34 cellular contexts compared by ENCODE assay signal in genomic region chr7:149104214-149104613, GRCh38. TPM values are rescaled to one million over a fixed set of nuclear protein-coding genes. Genes with fewer than 3 reads are reported as not detected.
"Had no signal": no experiment of that assay in that cellular context is flagged by ENCODE, and none has a peak within 500 bp of the region (broad histone marks: within the 10 kb centered on the region; RNA-seq: fewer than 3 reads in every experiment).

No MANE protein-coding gene starts in this region.

- H3K4me1 Mint-ChIP-seq: activated B cell treated with CpG ODN at 0.5 μM for 24 hours; activated CD4-positive, alpha-beta memory T cell treated with anti-CD3 and anti-CD28 coated beads, Interleukin-2, amount 10 ng/mL, durations not matched to agents 7 days and 5 days; activated CD4-positive, alpha-beta T cell treated with anti-CD3 and anti-CD28 coated beads, Interleukin-2, amount 10 ng/mL, durations not matched to agents 7 days and 5 days; activated CD8-positive, alpha-beta memory T cell treated with anti-CD3 and anti-CD28 coated beads, Interleukin-2, amount 10 ng/mL, durations not matched to agents 7 days and 5 days; activated naive CD4-positive, alpha-beta T cell treated with anti-CD3 and anti-CD28 coated beads, Interleukin-2, amount 10 ng/mL, durations not matched to agents 7 days and 5 days; activated naive CD4-positive, alpha-beta T cell treated with anti-CD3 and anti-CD28 coated beads, Interleukin-2, amount 50 U/mL, for 24 hours; activated naive CD8-positive, alpha-beta T cell treated with anti-CD3 and anti-CD28 coated beads, Interleukin-2, amount 10 ng/mL, durations not matched to agents 7 days and 5 days; activated naive CD8-positive, alpha-beta T cell treated with anti-CD3 and anti-CD28 coated beads, Interleukin-2, amount 50 U/mL, for 24 hours; brain had no signal

- H3K36me3 ChIP-seq: ascending aorta had no signal

- H3K4me3 Mint-ChIP-seq: activated B cell treated with CpG ODN at 0.5 μM for 24 hours; activated CD4-positive, alpha-beta memory T cell treated with anti-CD3 and anti-CD28 coated beads, Interleukin-2, amount 10 ng/mL, durations not matched to agents 7 days and 5 days; activated CD4-positive, alpha-beta T cell treated with anti-CD3 and anti-CD28 coated beads, Interleukin-2, amount 10 ng/mL, durations not matched to agents 7 days and 5 days; activated CD8-positive, alpha-beta memory T cell treated with anti-CD3 and anti-CD28 coated beads, Interleukin-2, amount 10 ng/mL, durations not matched to agents 7 days and 5 days; activated CD8-positive, alpha-beta T cell treated with anti-CD3 and anti-CD28 coated beads, Interleukin-2, amount 10 ng/mL, durations not matched to agents 7 days and 5 days; activated naive CD4-positive, alpha-beta T cell treated with anti-CD3 and anti-CD28 coated beads, Interleukin-2, amount 10 ng/mL, durations not matched to agents 7 days and 5 days; activated naive CD4-positive, alpha-beta T cell treated with anti-CD3 and anti-CD28 coated beads, Interleukin-2, amount 50 U/mL, for 24 hours; activated naive CD8-positive, alpha-beta T cell; activated naive CD8-positive, alpha-beta T cell treated with anti-CD3 and anti-CD28 coated beads, Interleukin-2, amount 10 ng/mL, durations not matched to agents 7 days and 5 days; activated naive CD8-positive, alpha-beta T cell treated with anti-CD3 and anti-CD28 coated beads, Interleukin-2, amount 50 U/mL, for 24 hours; activated T-cell treated with anti-CD3 and anti-CD28 coated beads, Interleukin-2, amount 50 U/mL, for 24 hours; brain; T-helper 1 cell treated with Interleukin-12 subunit alpha and Interleukin-12 subunit beta and Interleukin-4 antibody, amounts not matched to agents 30 μg/mL and 1 μg/mL, for 36 hours; T-helper 2 cell treated with Interferon-gamma antibody and Interleukin-4, amounts not matched to agents 5 μg/mL and 100 μg/mL, for 36 hours had no signal

- FAIRE-seq: TTC549 had no signal

- H3K27ac Mint-ChIP-seq: activated B cell treated with CpG ODN at 0.5 μM for 24 hours; activated CD4-positive, alpha-beta memory T cell treated with anti-CD3 and anti-CD28 coated beads, Interleukin-2, amount 10 ng/mL, durations not matched to agents 7 days and 5 days; activated CD4-positive, alpha-beta T cell treated with anti-CD3 and anti-CD28 coated beads, Interleukin-2, amount 10 ng/mL, durations not matched to agents 7 days and 5 days; activated CD8-positive, alpha-beta memory T cell treated with anti-CD3 and anti-CD28 coated beads, Interleukin-2, amount 10 ng/mL, durations not matched to agents 7 days and 5 days; activated CD8-positive, alpha-beta T cell treated with anti-CD3 and anti-CD28 coated beads, Interleukin-2, amount 10 ng/mL, durations not matched to agents 7 days and 5 days; activated naive CD4-positive, alpha-beta T cell treated with anti-CD3 and anti-CD28 coated beads, Interleukin-2, amount 10 ng/mL, durations not matched to agents 7 days and 5 days; activated naive CD4-positive, alpha-beta T cell treated with anti-CD3 and anti-CD28 coated beads, Interleukin-2, amount 50 U/mL, for 24 hours; activated naive CD8-positive, alpha-beta T cell; activated naive CD8-positive, alpha-beta T cell treated with anti-CD3 and anti-CD28 coated beads, Interleukin-2, amount 10 ng/mL, durations not matched to agents 7 days and 5 days; activated naive CD8-positive, alpha-beta T cell treated with anti-CD3 and anti-CD28 coated beads, Interleukin-2, amount 50 U/mL, for 24 hours; activated T-cell treated with anti-CD3 and anti-CD28 coated beads, Interleukin-2, amount 50 U/mL, for 24 hours; activated T-helper 2 cell treated with anti-CD3 and anti-CD28 coated beads, Interferon-gamma antibody, Interleukin-2, Interleukin-4, amounts not matched to agents 10 μg/mL and 5 μg/mL and 100 μg/mL, durations not matched to agents 14 hours and 24 hours and 36 hours; T-helper 1 cell treated with Interleukin-12 subunit alpha and Interleukin-12 subunit beta and Interleukin-4 antibody, amounts not matched to agents 30 μg/mL and 1 μg/mL, for 36 hours; T-helper 2 cell treated with Interferon-gamma antibody and Interleukin-4, amounts not matched to agents 5 μg/mL and 100 μg/mL, for 36 hours had no signal

- H3K36me3 Mint-ChIP-seq: activated CD8-positive, alpha-beta memory T cell treated with anti-CD3 and anti-CD28 coated beads, Interleukin-2, amount 10 ng/mL, durations not matched to agents 7 days and 5 days; activated naive CD4-positive, alpha-beta T cell treated with anti-CD3 and anti-CD28 coated beads, Interleukin-2, amount 10 ng/mL, durations not matched to agents 7 days and 5 days; activated naive CD8-positive, alpha-beta T cell treated with anti-CD3 and anti-CD28 coated beads, Interleukin-2, amount 10 ng/mL, durations not matched to agents 7 days and 5 days had no signal

- H3K27ac ChIP-seq: ascending aorta, cardiac muscle cell, VCaP had no signal

- H3K9me3 Mint-ChIP-seq: activated B cell treated with CpG ODN at 0.5 μM for 24 hours; activated CD4-positive, alpha-beta memory T cell treated with anti-CD3 and anti-CD28 coated beads, Interleukin-2, amount 10 ng/mL, durations not matched to agents 7 days and 5 days; activated CD4-positive, alpha-beta T cell treated with anti-CD3 and anti-CD28 coated beads, Interleukin-2, amount 10 ng/mL, durations not matched to agents 7 days and 5 days; activated naive CD4-positive, alpha-beta T cell treated with anti-CD3 and anti-CD28 coated beads, Interleukin-2, amount 10 ng/mL, durations not matched to agents 7 days and 5 days; activated naive CD4-positive, alpha-beta T cell treated with anti-CD3 and anti-CD28 coated beads, Interleukin-2, amount 50 U/mL, for 24 hours; activated naive CD8-positive, alpha-beta T cell treated with anti-CD3 and anti-CD28 coated beads, Interleukin-2, amount 10 ng/mL, durations not matched to agents 7 days and 5 days; activated naive CD8-positive, alpha-beta T cell treated with anti-CD3 and anti-CD28 coated beads, Interleukin-2, amount 50 U/mL, for 24 hours; activated T-cell treated with anti-CD3 and anti-CD28 coated beads, Interleukin-2, amount 50 U/mL, for 24 hours; activated T-helper 2 cell treated with anti-CD3 and anti-CD28 coated beads, Interferon-gamma antibody, Interleukin-2, Interleukin-4, amounts not matched to agents 10 μg/mL and 5 μg/mL and 100 μg/mL, durations not matched to agents 14 hours and 24 hours and 36 hours; brain; T-helper 1 cell treated with Interleukin-12 subunit alpha and Interleukin-12 subunit beta and Interleukin-4 antibody, amounts not matched to agents 30 μg/mL and 1 μg/mL, for 36 hours; T-helper 2 cell treated with Interferon-gamma antibody and Interleukin-4, amounts not matched to agents 5 μg/mL and 100 μg/mL, for 36 hours had no signal

- H3K27me3 ChIP-seq: ascending aorta, cardiac muscle cell had no signal

- DNase-seq: activated B cell treated with CpG ODN at 0.5 μM for 24 hours; activated CD4-positive, alpha-beta memory T cell treated with anti-CD3 and anti-CD28 coated beads, Interleukin-2, amount 10 ng/mL, durations not matched to agents 7 days and 5 days; activated CD4-positive, alpha-beta T cell treated with anti-CD3 and anti-CD28 coated beads for 48 hours; activated CD4-positive, alpha-beta T cell treated with anti-CD3 and anti-CD28 coated beads, Interleukin-2, amount 10 ng/mL, durations not matched to agents 7 days and 5 days; activated CD4-positive, alpha-beta T cell treated with anti-CD3 and anti-CD28 coated beads, Interleukin-2, amount 50 U/mL, for 48 hours; activated CD4-positive, CD25-positive, alpha-beta regulatory T cell treated with anti-CD3 and anti-CD28 coated beads, Interleukin-2, amount 50 U/mL, for 72 hours; activated CD8-positive, alpha-beta memory T cell treated with anti-CD3 and anti-CD28 coated beads for 24 hours; activated CD8-positive, alpha-beta memory T cell treated with anti-CD3 and anti-CD28 coated beads, Interleukin-2, amount 10 ng/mL, durations not matched to agents 7 days and 5 days; activated CD8-positive, alpha-beta memory T cell treated with anti-CD3 and anti-CD28 coated beads, Interleukin-2, amount 50 U/mL, for 48 hours; activated CD8-positive, alpha-beta T cell treated with anti-CD3 and anti-CD28 coated beads, Interleukin-2, amount 10 ng/mL, durations not matched to agents 7 days and 5 days; activated effector memory CD4-positive, alpha-beta T cell treated with Interleukin-2 at 50 U/mL for 16 hours; activated gamma-delta T cell; activated naive CD4-positive, alpha-beta T cell treated with anti-CD3 and anti-CD28 coated beads, Interleukin-2, amount 10 ng/mL, durations not matched to agents 7 days and 5 days; activated naive CD4-positive, alpha-beta T cell treated with Interleukin-2 at 50 U/mL for 16 hours; activated naive CD8-positive, alpha-beta T cell treated with anti-CD3 and anti-CD28 coated beads, Interleukin-2, amount 10 ng/mL, durations not matched to agents 7 days and 5 days; activated naive CD8-positive, alpha-beta T cell treated with anti-CD3 and anti-CD28 coated beads, Interleukin-2, amount 50 U/mL, for 24 hours; activated T-cell treated with anti-CD3 and anti-CD28 coated beads, Interleukin-2, amount 50 U/mL, for 24 hours; activated T-cell treated with anti-CD3 and anti-CD28 coated beads, Interleukin-2, amount 50 U/mL, for 48 hours; amygdala; anterior cingulate cortex; central memory CD4-positive, alpha-beta T cell; T-helper 1 cell; T-helper 2 cell; T-helper 9 cell had no signal

- H3K4me3 ChIP-seq: ascending aorta, cardiac muscle cell had no signal

- ATAC-seq: activated CD8-positive, alpha-beta memory T cell treated with anti-CD3 and anti-CD28 coated beads, Interleukin-2, amount 10 ng/mL, durations not matched to agents 7 days and 5 days; activated CD8-positive, alpha-beta T cell treated with anti-CD3 and anti-CD28 coated beads, Interleukin-2, amount 10 ng/mL, durations not matched to agents 7 days and 5 days; activated naive CD8-positive, alpha-beta T cell treated with anti-CD3 and anti-CD28 coated beads, Interleukin-2, amount 50 U/mL, for 24 hours had no signal

- H3K4me1 ChIP-seq: ascending aorta had no signal

- H3K9me3 ChIP-seq: ascending aorta had no signal

- H3K27me3 Mint-ChIP-seq: activated B cell treated with CpG ODN at 0.5 μM for 24 hours; activated CD4-positive, alpha-beta memory T cell treated with anti-CD3 and anti-CD28 coated beads, Interleukin-2, amount 10 ng/mL, durations not matched to agents 7 days and 5 days; activated CD4-positive, alpha-beta T cell treated with anti-CD3 and anti-CD28 coated beads, Interleukin-2, amount 10 ng/mL, durations not matched to agents 7 days and 5 days; activated CD8-positive, alpha-beta memory T cell treated with anti-CD3 and anti-CD28 coated beads, Interleukin-2, amount 10 ng/mL, durations not matched to agents 7 days and 5 days; activated naive CD4-positive, alpha-beta T cell treated with anti-CD3 and anti-CD28 coated beads, Interleukin-2, amount 10 ng/mL, durations not matched to agents 7 days and 5 days; activated naive CD4-positive, alpha-beta T cell treated with anti-CD3 and anti-CD28 coated beads, Interleukin-2, amount 50 U/mL, for 24 hours; activated naive CD8-positive, alpha-beta T cell; activated naive CD8-positive, alpha-beta T cell treated with anti-CD3 and anti-CD28 coated beads, Interleukin-2, amount 50 U/mL, for 24 hours; activated T-cell treated with anti-CD3 and anti-CD28 coated beads, Interleukin-2, amount 50 U/mL, for 24 hours had no signal

RNA-seq across cellular contexts. Expression of gene ZNF425, which starts 21.9 kb away (rescaled TPM):
- total RNA-seq: ascending aorta had no signal
